23 cellular contexts compared by ENCODE assay signal in the genomic region with DNA sequence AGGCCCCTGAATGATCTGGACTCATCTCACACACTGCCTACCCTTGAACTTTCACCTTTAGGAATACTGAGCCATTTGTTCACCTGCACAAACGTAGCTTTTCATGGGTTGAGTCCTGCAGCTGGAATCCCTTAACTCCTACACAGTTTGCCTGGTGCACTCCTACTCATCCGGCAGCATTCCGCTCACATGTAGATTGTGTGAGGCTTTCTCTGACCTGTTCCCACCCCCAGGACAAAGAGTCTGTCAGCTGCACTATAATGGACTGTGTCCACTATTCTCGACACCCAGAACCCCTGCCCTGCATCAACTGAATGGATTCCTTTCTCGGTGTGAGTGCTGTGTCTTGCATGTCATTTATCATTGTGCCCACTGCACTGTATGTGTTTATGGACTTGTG. TPM values are rescaled to one million over a fixed set of nuclear protein-coding genes. Genes with fewer than 3 reads are reported as not detected.
"Had no signal": no experiment of that assay in that cellular context is flagged by ENCODE, and none has a peak within 500 bp of the region (broad histone marks: within the 10 kb centered on the region; RNA-seq: fewer than 3 reads in every experiment).

No MANE protein-coding gene starts in this region.

- ATAC-seq: right cardiac atrium; stimulated activated memory B cell treated with anti-CD40 and anti-IgM and Interleukin-4, amounts not matched to agents 10 μg/mL and 1 μg/mL and 100 μg/mL, for 72 hours; stimulated activated naive CD8-positive, alpha-beta T cell treated with anti-CD3 and anti-CD28 coated beads, Interleukin-15, amount 100 ng/mL, for 72 hours had no signal

- H3K27ac Mint-ChIP-seq: activated CD4-positive, alpha-beta memory T cell treated with anti-CD3 and anti-CD28 coated beads for 36 hours; activated CD4-positive, alpha-beta T cell treated with anti-CD3 and anti-CD28 coated beads, Interleukin-2, amount 10 ng/mL, durations not matched to agents 24 days and 14 days; activated naive CD4-positive, alpha-beta T cell treated with anti-CD3 and anti-CD28 coated beads, Interleukin-2, amount 10 ng/mL, durations not matched to agents 7 days and 5 days; activated naive CD8-positive, alpha-beta T cell treated with anti-CD3 and anti-CD28 coated beads, Interleukin-2, amount 10 ng/mL, durations not matched to agents 7 days and 5 days; activated T-helper 1 cell treated with anti-CD3 and anti-CD28 coated beads, Interleukin-12 subunit alpha, Interleukin-12 subunit beta, Interleukin-2, Interleukin-4 antibody, amounts not matched to agents 30 ng/mL and 10 ng/mL and 1 ng/mL, durations not matched to agents 14 hours and 24 hours and 36 hours; stimulated activated memory B cell treated with anti-CD40 and anti-IgM and Interleukin-4, amounts not matched to agents 10 μg/mL and 1 μg/mL and 100 μg/mL, for 72 hours had no signal

- H3K36me3 ChIP-seq: left ventricle myocardium inferior, thyroid gland had no signal

- H3K9me3 ChIP-seq: left ventricle myocardium inferior, thyroid gland had no signal

- H3K4me1 ChIP-seq: thyroid gland had no signal

- H3K4me3 ChIP-seq: left ventricle myocardium inferior, thyroid gland had no signal

- H3K9me3 Mint-ChIP-seq: activated CD4-positive, alpha-beta memory T cell treated with anti-CD3 and anti-CD28 coated beads for 36 hours; activated CD4-positive, alpha-beta T cell treated with anti-CD3 and anti-CD28 coated beads, Interleukin-2, amount 10 ng/mL, durations not matched to agents 24 days and 14 days; activated naive CD4-positive, alpha-beta T cell treated with anti-CD3 and anti-CD28 coated beads, Interleukin-2, amount 10 ng/mL, durations not matched to agents 7 days and 5 days; activated naive CD8-positive, alpha-beta T cell treated with anti-CD3 and anti-CD28 coated beads, Interleukin-2, amount 10 ng/mL, durations not matched to agents 7 days and 5 days; activated T-helper 1 cell treated with anti-CD3 and anti-CD28 coated beads, Interleukin-12 subunit alpha, Interleukin-12 subunit beta, Interleukin-2, Interleukin-4 antibody, amounts not matched to agents 30 ng/mL and 10 ng/mL and 1 ng/mL, durations not matched to agents 14 hours and 24 hours and 36 hours; stimulated activated memory B cell treated with anti-CD40 and anti-IgM and Interleukin-4, amounts not matched to agents 10 μg/mL and 1 μg/mL and 100 μg/mL, for 72 hours; stimulated activated naive CD8-positive, alpha-beta T cell treated with anti-CD3 and anti-CD28 coated beads, Interleukin-15, amount 100 ng/mL, for 72 hours had no signal

- H3K27ac ChIP-seq: left ventricle myocardium inferior, thyroid gland, VCaP had no signal

- DNase-seq: activated CD4-positive, alpha-beta memory T cell treated with anti-CD3 and anti-CD28 coated beads for 36 hours; activated CD4-positive, alpha-beta T cell treated with anti-CD3 and anti-CD28 coated beads, Interleukin-2, amount 10 ng/mL, durations not matched to agents 24 days and 14 days; activated CD8-positive, alpha-beta memory T cell treated with anti-CD3 and anti-CD28 coated beads, Interleukin-2, amount 50 U/mL, for 4 hours; activated effector memory CD4-positive, alpha-beta T cell treated with anti-CD3 and anti-CD28 coated beads, Interleukin-2, amount 50 U/mL, for 16 hours; activated naive CD4-positive, alpha-beta T cell treated with anti-CD3 and anti-CD28 coated beads, Interleukin-2, amount 10 ng/mL, durations not matched to agents 7 days and 5 days; activated naive CD8-positive, alpha-beta T cell treated with anti-CD3 and anti-CD28 coated beads, Interleukin-2, amount 10 ng/mL, durations not matched to agents 7 days and 5 days; activated T-cell treated with anti-CD3 and anti-CD28 coated beads, Interleukin-2, amount 50 U/mL, for 1 hour; amniotic stem cell; dermis blood vessel endothelial cell; effector CD8-positive, alpha-beta T cell; left ventricle myocardium inferior; right cardiac atrium; stimulated activated CD4-positive, alpha-beta T cell treated with anti-CD3 and anti-CD28 coated beads, Interleukin-12 subunit alpha, Interleukin-12 subunit beta, amount 100 ng/mL, for 4 hours; stimulated activated CD4-positive, alpha-beta T cell treated with anti-CD3 and anti-CD28 coated beads, Interleukin-4, amount 100 ng/mL, for 4 hours; stimulated activated CD8-positive, alpha-beta memory T cell treated with anti-CD3 and anti-CD28 coated beads, Interleukin-4, amount 100 ng/mL, for 48 hours; stimulated activated naive CD8-positive, alpha-beta T cell treated with anti-CD3 and anti-CD28 coated beads, Interleukin-15, amount 100 ng/mL, for 72 hours; substantia nigra; T-helper 9 cell; thyroid gland had no signal

- H3K36me3 Mint-ChIP-seq: activated CD4-positive, alpha-beta memory T cell treated with anti-CD3 and anti-CD28 coated beads for 36 hours; activated naive CD4-positive, alpha-beta T cell treated with anti-CD3 and anti-CD28 coated beads, Interleukin-2, amount 10 ng/mL, durations not matched to agents 7 days and 5 days; activated naive CD8-positive, alpha-beta T cell treated with anti-CD3 and anti-CD28 coated beads, Interleukin-2, amount 10 ng/mL, durations not matched to agents 7 days and 5 days; stimulated activated memory B cell treated with anti-CD40 and anti-IgM and Interleukin-4, amounts not matched to agents 10 μg/mL and 1 μg/mL and 100 μg/mL, for 72 hours had no signal

- H3K27me3 ChIP-seq: thyroid gland had no signal

- H3K4me3 Mint-ChIP-seq: activated CD4-positive, alpha-beta memory T cell treated with anti-CD3 and anti-CD28 coated beads for 36 hours; activated CD4-positive, alpha-beta T cell treated with anti-CD3 and anti-CD28 coated beads, Interleukin-2, amount 10 ng/mL, durations not matched to agents 24 days and 14 days; activated naive CD4-positive, alpha-beta T cell treated with anti-CD3 and anti-CD28 coated beads, Interleukin-2, amount 10 ng/mL, durations not matched to agents 7 days and 5 days; activated naive CD8-positive, alpha-beta T cell treated with anti-CD3 and anti-CD28 coated beads, Interleukin-2, amount 10 ng/mL, durations not matched to agents 7 days and 5 days; activated T-helper 1 cell treated with anti-CD3 and anti-CD28 coated beads, Interleukin-12 subunit alpha, Interleukin-12 subunit beta, Interleukin-2, Interleukin-4 antibody, amounts not matched to agents 30 ng/mL and 10 ng/mL and 1 ng/mL, durations not matched to agents 14 hours and 24 hours and 36 hours; stimulated activated memory B cell treated with anti-CD40 and anti-IgM and Interleukin-4, amounts not matched to agents 10 μg/mL and 1 μg/mL and 100 μg/mL, for 72 hours; stimulated activated naive CD8-positive, alpha-beta T cell treated with anti-CD3 and anti-CD28 coated beads, Interleukin-15, amount 100 ng/mL, for 72 hours had no signal

RNA-seq across cellular contexts. Expression of a gene that starts 54.8 kb away (rescaled TPM):
- total RNA-seq: activated CD8-positive, alpha-beta memory T cell treated with anti-CD3 and anti-CD28 coated beads for 36 hours had no signal
